In genomic region chr3:172034786-172035685, GRCh38 we compare ENCODE assay signal across 8 cellular contexts. TPM values are rescaled to one million over a fixed set of nuclear protein-coding genes. Genes with fewer than 3 reads are reported as not detected.
DNase-seq lines count a peak whose midpoint lies in the region; ATAC-seq, FAIRE-seq and TF ChIP-seq lines count a peak whose summit lies in the region.

No MANE protein-coding gene starts in this region.

- H3K36me3 ChIP-seq in astrocyte (ENCODE audit: insufficient read depth, low read length) = no peaks in the 10 kb centered on the region
- H3K36me3 ChIP-seq in left lung = no peaks in the 10 kb centered on the region
- no peaks in the 10 kb centered on the region for H3K36me3 ChIP-seq in effector memory CD4-positive, alpha-beta T cell (ENCODE audit: control insufficient read depth, insufficient read depth, low read length)

- H3K4me3 ChIP-seq in astrocyte (ENCODE audit: insufficient read depth, low read depth, low read length) = no peak overlapping the region
- no peak overlapping the region for H3K4me3 ChIP-seq in left lung
- H3K4me3 ChIP-seq in effector memory CD4-positive, alpha-beta T cell (ENCODE audit: insufficient read depth, low read depth, low read length, poor library complexity, severe bottlenecking) = no peak overlapping the region

- H4K20me1 ChIP-seq in astrocyte (ENCODE audit: insufficient read depth, low read length) = no peaks in the 10 kb centered on the region

- H3K9me3 Mint-ChIP-seq in astrocyte (ENCODE audit: unreplicated experiment) = no peaks in the 10 kb centered on the region

- no peaks in the 10 kb centered on the region for H3K36me3 Mint-ChIP-seq in astrocyte (ENCODE audit: low read depth, unreplicated experiment)

- TF ChIP-seq CTCF in astrocyte (IDR thresholded peaks at IDR 0.05; ENCODE audit: insufficient read depth, low read depth, low read length) (peak; percentile 40), left lung (IDR thresholded peaks at IDR 0.05) (peak; percentile 32 to 44)

- H3K27ac ChIP-seq in astrocyte (ENCODE audit: low read depth, low read length) = no peak overlapping the region
- H3K27ac ChIP-seq in left lung = no peak overlapping the region
- no peak overlapping the region for H3K27ac ChIP-seq in effector memory CD4-positive, alpha-beta T cell (ENCODE audit: insufficient read depth, low read length, poor library complexity, severe bottlenecking)

- H2AFZ ChIP-seq in astrocyte (ENCODE audit: low read depth, low read length) = no peak overlapping the region

- peak overlapping the region; percentile 23 for H3K27ac Mint-ChIP-seq in astrocyte (ENCODE audit: unreplicated experiment)

- no peaks in the 10 kb centered on the region for H3K27me3 Mint-ChIP-seq in astrocyte (ENCODE audit: low read depth, unreplicated experiment)

- peaks cover 11% of the 10 kb centered on the region for H3K79me2 ChIP-seq in astrocyte (ENCODE audit: insufficient read depth, low read length)

- no peak overlapping the region for H3K4me2 ChIP-seq in astrocyte (ENCODE audit: low read length)

- ATAC-seq in left lung = peak; percentile 10
- ATAC-seq in HG02623 (IDR thresholded peaks at IDR 0.05; ENCODE audit: unreplicated experiment) = no peak
- no peak for ATAC-seq in esophagus mucosa

- peaks cover 17% of the 10 kb centered on the region for H3K4me1 Mint-ChIP-seq in astrocyte (ENCODE audit: low read depth, unreplicated experiment)

- DNase-seq in NCI-H2196 (lab: John Stamatoyannopoulos, UW; ENCODE audit: unreplicated experiment) (peak; percentile 25), NCI-H2196 treated with DMSO at 0.1 percent for 48 hours (lab: John Stamatoyannopoulos, UW; ENCODE audit: unreplicated experiment) (no peak), HuH-7.5 (ENCODE audit: low spot score) (peak; percentile 34), astrocyte (ENCODE audit: low read depth) (no peak), left lung (no peak)
- no peak for DNase-seq in effector memory CD4-positive, alpha-beta T cell

- intact Hi-C loops in left lung (cut with DNase I) = no loop called here

- H3K9me3 ChIP-seq in astrocyte (ENCODE audit: insufficient read depth, low read depth, low read length) = no peaks in the 10 kb centered on the region
- no peaks in the 10 kb centered on the region for H3K9me3 ChIP-seq in left lung
- no peaks in the 10 kb centered on the region for H3K9me3 ChIP-seq in effector memory CD4-positive, alpha-beta T cell (ENCODE audit: control insufficient read depth, low read length)

- no peak for FAIRE-seq in astrocyte (lab: Jason Lieb, UNC)

- H3K27me3 ChIP-seq in astrocyte (ENCODE audit: insufficient read depth, low read length) = no peaks in the 10 kb centered on the region
- no peaks in the 10 kb centered on the region for H3K27me3 ChIP-seq in left lung
- no peaks in the 10 kb centered on the region for H3K27me3 ChIP-seq in effector memory CD4-positive, alpha-beta T cell (replicated peaks; ENCODE audit: control insufficient read depth, insufficient read depth, low read length, poor library complexity, severe bottlenecking)

- H3K4me1 ChIP-seq in astrocyte (ENCODE audit: insufficient read depth, low read length) (peaks cover 7% of the 10 kb centered on the region), left lung (peaks cover 0 to 25% of the 10 kb centered on the region in 2 donors)
- no peaks in the 10 kb centered on the region for H3K4me1 ChIP-seq in effector memory CD4-positive, alpha-beta T cell (ENCODE audit: control insufficient read depth, insufficient read depth, low read length, poor library complexity, severe bottlenecking)

- H3K4me3 Mint-ChIP-seq in astrocyte (ENCODE audit: unreplicated experiment) = no peak overlapping the region

- no peak overlapping the region for H3K9ac ChIP-seq in astrocyte (ENCODE audit: low read length)

RNA-seq across cellular contexts. Expression of gene FNDC3B, which starts 4.3 kb away (rescaled TPM):
- total RNA-seq in astrocyte (327 and 332 TPM in 2 replicates), left lung (100 to 1,000 TPM; 182 to 185 TPM), esophagus mucosa (19.9 TPM)

Comparison
In these comparisons a context has a peak if more than half of its experiments do, and no peak if none do; other contexts are left out.
1. DNase-seq: peak in NCI-H2196 (single experiment) and HuH-7.5 (single experiment); none in NCI-H2196 treated with DMSO at 0.1 percent for 48 hours (single experiment), astrocyte (single experiment), left lung (0 of 2) and effector memory CD4-positive, alpha-beta T cell (0 of 3).